ENCODE assay signal across 7 cellular contexts in the genomic region with DNA sequence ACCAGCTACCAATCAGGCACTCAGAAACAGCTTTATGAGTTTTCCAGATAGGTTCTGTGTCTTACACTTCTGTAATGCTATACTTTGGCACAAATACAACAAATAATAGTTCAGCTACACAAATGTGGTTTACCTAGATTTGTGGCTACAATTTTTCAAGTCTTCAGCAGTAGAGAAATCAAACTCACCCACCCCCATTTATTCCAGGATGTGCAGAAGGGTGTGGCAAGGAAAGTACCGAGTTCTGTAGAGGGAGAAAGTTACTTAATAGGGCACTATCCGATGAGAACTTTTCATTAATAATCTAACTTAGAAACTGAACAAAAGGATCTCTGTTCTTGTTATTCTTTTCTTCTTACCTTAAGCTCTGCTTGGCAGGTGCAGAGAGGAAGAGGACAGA. TPM values are rescaled to one million over a fixed set of nuclear protein-coding genes. Genes with fewer than 3 reads are reported as not detected.
"Had no signal": no experiment of that assay in that cellular context is flagged by ENCODE, and none has a peak within 500 bp of the region (broad histone marks: within the 10 kb centered on the region; RNA-seq: fewer than 3 reads in every experiment).

No MANE protein-coding gene starts in this region.

- DNase-seq: H9, HCEC 1CT, IMR-90, KG1 had no signal

- H3K9me3 Mint-ChIP-seq: GM23338 had no signal

- H3K4me3 Mint-ChIP-seq: GM23338, H9 had no signal

- H3K4me3 ChIP-seq: GM23338, K562 had no signal

- H2AFZ ChIP-seq: GM23338 had no signal

- H3K27ac Mint-ChIP-seq: GM23338, H9 had no signal

- ATAC-seq: GM23338, K562 had no signal

- H3K4me2 ChIP-seq: GM23338 had no signal

RNA-seq across cellular contexts. Expression of a gene that starts 30.3 kb away (rescaled TPM):
- total RNA-seq: HT-29, K562 had no signal

RNA-seq across cellular contexts. Expression of a gene that starts 30.5 kb away (rescaled TPM):
- total RNA-seq: GM23338, HT-29, IMR-90, K562 had no signal
- polyA plus RNA-seq: IMR-90, K562 had no signal
